In genomic region chr18:55084546-55084945, GRCh38 we compare ENCODE assay signal across 20 cellular contexts.
"Had no signal": no experiment of that assay in that cellular context is flagged by ENCODE, and none has a peak within 500 bp of the region (broad histone marks: within the 10 kb centered on the region; RNA-seq: fewer than 3 reads in every experiment).

No MANE protein-coding gene starts in this region.

- H3K27ac ChIP-seq: coronary artery, dorsolateral prefrontal cortex, esophagus muscularis mucosa, gastrocnemius medialis, heart right ventricle, left lung, lower lobe of right lung had no signal

- H3K4me3 Mint-ChIP-seq: mesothelial cell of epicardium had no signal

- H3K36me3 Mint-ChIP-seq: mesothelial cell of epicardium had no signal

- H3K4me1 ChIP-seq: esophagus muscularis mucosa, gastrocnemius medialis had no signal

- H3K4me3 ChIP-seq: coronary artery, dorsolateral prefrontal cortex, esophagus muscularis mucosa, gastrocnemius medialis, heart right ventricle, left lung, lower lobe of right lung, mucosa of descending colon had no signal

- ATAC-seq: gastrocnemius medialis, heart right ventricle, left cardiac atrium, left lung, left ventricle myocardium superior, lower lobe of right lung, mucosa of descending colon had no signal

- H3K27me3 ChIP-seq: dorsolateral prefrontal cortex, esophagus muscularis mucosa, gastrocnemius medialis, heart right ventricle, left lung had no signal

- DNase-seq: dermis blood vessel endothelial cell; dorsolateral prefrontal cortex; effector CD4-positive, alpha-beta T cell; effector memory CD4-positive, alpha-beta T cell; foreskin fibroblast; foreskin melanocyte; gastrocnemius medialis; glutamatergic neuron; head of caudate nucleus; heart right ventricle; hippocampal formation; left cardiac atrium; left lung; left ventricle myocardium superior; lower lobe of right lung; mesenchymal stem cell; mucosa of descending colon had no signal

- H3K36me3 ChIP-seq: esophagus muscularis mucosa, gastrocnemius medialis, heart right ventricle, left lung, lower lobe of right lung had no signal

- H3K9me3 ChIP-seq: esophagus muscularis mucosa, gastrocnemius medialis, heart right ventricle, left lung, lower lobe of right lung, mucosa of descending colon had no signal

- H3K27ac Mint-ChIP-seq: mesothelial cell of epicardium had no signal
